16 cellular contexts compared by ENCODE assay signal in the genomic region with DNA sequence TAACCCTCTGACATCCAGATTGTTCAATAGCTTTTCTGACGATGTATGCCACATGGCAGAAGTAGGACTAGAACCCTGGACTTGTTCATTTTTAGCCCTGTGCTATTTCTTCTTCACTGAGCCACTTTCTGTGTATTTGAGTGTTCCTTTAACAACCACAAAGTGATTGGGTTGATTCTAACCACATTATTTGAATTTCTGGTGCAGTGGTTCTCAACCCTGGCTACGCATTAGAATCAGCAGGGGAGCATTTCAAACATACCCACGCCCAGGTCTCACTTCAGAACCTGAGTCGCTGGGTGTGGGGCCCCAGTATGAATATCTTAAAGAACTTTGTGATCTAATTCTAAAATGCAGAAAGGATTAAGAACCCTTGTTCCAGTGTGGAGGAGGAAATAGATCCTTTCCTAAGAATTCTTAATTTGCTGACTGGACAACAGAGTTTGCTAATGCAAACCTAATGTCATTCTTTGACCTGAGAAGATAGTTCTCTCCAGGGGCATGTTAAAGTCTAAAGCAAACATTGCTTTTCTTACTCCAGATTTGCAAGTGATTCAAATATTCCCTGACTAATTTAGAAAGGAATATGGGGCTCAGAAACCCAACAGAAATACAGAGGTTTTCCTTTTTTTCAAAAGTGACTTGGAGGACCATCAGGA.
DNase-seq lines count a peak whose midpoint lies in the region; ATAC-seq and TF ChIP-seq lines count a peak whose summit lies in the region.
"Had no signal": no experiment of that assay in that cellular context is flagged by ENCODE, and none has a peak within 500 bp of the region (broad histone marks: within the 10 kb centered on the region; RNA-seq: fewer than 3 reads in every experiment).

No MANE protein-coding gene starts in this region.

- H3K4me3 ChIP-seq in mammary epithelial cell (replicated peaks in 1 of 3; ENCODE audit: insufficient read depth in 1 of 3, low read depth in 2 of 3, low read length in 3 of 3), result no peak overlapping the region
- H3K4me3 ChIP-seq in foreskin fibroblast (ENCODE audit: low read depth in 1 of 2, low read length in 2 of 2), result no peak overlapping the region
- H3K4me3 ChIP-seq: gastroesophageal sphincter, GM23248, SJCRH30, skin epidermis had no signal

- H3K4me3 Mint-ChIP-seq in MCF 10A (ENCODE audit: unreplicated experiment), result no peak overlapping the region

- TF ChIP-seq CTCF in mammary epithelial cell (conservative IDR thresholded peaks at IDR 0.05 in 1 of 2, IDR thresholded peaks at IDR 0.05 in 1 of 2; ENCODE audit: extremely low read depth in 1 of 2, insufficient read depth in 1 of 2, low read depth in 1 of 2, low read length in 2 of 2) (no peak), MCF 10A (IDR thresholded peaks at IDR 0.05; ENCODE audit: unreplicated experiment) (no peak), foreskin fibroblast (IDR thresholded peaks at IDR 0.05; ENCODE audit: low read depth, low read length) (no peak)

- BruUV-seq in mammary epithelial cell (replicated peaks; lab: Mats Ljungman, UMichigan), result no TSS peak
- no TSS peak for BruUV-seq in MCF 10A (replicated peaks; lab: Mats Ljungman, UMichigan)

- H3K36me3 Mint-ChIP-seq in MCF 10A (ENCODE audit: insufficient read depth, unreplicated experiment), result no peaks in the 10 kb centered on the region

- WGBS in mammary epithelial cell (ENCODE audit: low coverage, missing lambda C conversion rate), result 72% methylated on average over 3 of the region's 4 CpGs

- H3K27ac Mint-ChIP-seq in MCF 10A (ENCODE audit: low read depth, unreplicated experiment), result no peak overlapping the region

- no peaks in the 10 kb centered on the region for H3K9me3 Mint-ChIP-seq in MCF 10A (ENCODE audit: unreplicated experiment)

- H3K4me1 Mint-ChIP-seq in MCF 10A (ENCODE audit: insufficient read depth, unreplicated experiment), result no peaks in the 10 kb centered on the region

- no peaks in the 10 kb centered on the region for H3K36me3 ChIP-seq in mammary epithelial cell (ENCODE audit: insufficient read depth, low read length)
- H3K36me3 ChIP-seq: gastroesophageal sphincter, SJCRH30 had no signal

- dilution Hi-C loops in mammary epithelial cell (cut with HindIII; ENCODE audit: low sequenced_read_pairs), result loop anchor here (5.0 kb wide), 1 partner anchor 83 kb away; no protein-coding TSS in a partner anchor

- H3K79me2 ChIP-seq in mammary epithelial cell (ENCODE audit: insufficient read depth, low read length), result no peaks in the 10 kb centered on the region

- DNase-seq in mammary epithelial cell (no peak), MCF 10A (ENCODE audit: unreplicated experiment) (no peak), foreskin fibroblast (no peak), NCI-H187 (lab: John Stamatoyannopoulos, UW) (no peak), mucosa of gallbladder (ENCODE audit: low spot score) (no peak)
- DNase-seq in stimulated activated CD8-positive, alpha-beta memory T cell treated with anti-CD3 and anti-CD28 coated beads, Interleukin-4, amount 100 ng/mL, for 48 hours, result no peak
- DNase-seq: activated T-cell treated with anti-CD3 and anti-CD28 coated beads, Interleukin-2, amount 50 U/mL, for 48 hours; GM23248; left colon; NCI-H146; SJCRH30 had no signal

- ATAC-seq in HG02623 (IDR thresholded peaks at IDR 0.05; ENCODE audit: unreplicated experiment) (peak; percentile 59), HG03439 (IDR thresholded peaks at IDR 0.05; ENCODE audit: unreplicated experiment) (peak; percentile 78)
- ATAC-seq: gastroesophageal sphincter, left colon had no signal

- intact Hi-C loops in mammary epithelial cell (cut with micrococcal nuclease) (no loop called here), MCF 10A (cut with micrococcal nuclease) (no loop called here)

- no peaks in the 10 kb centered on the region for H3K9me3 ChIP-seq in mammary epithelial cell (replicated peaks; ENCODE audit: insufficient read depth, low read length)
- H3K9me3 ChIP-seq: gastroesophageal sphincter, SJCRH30 had no signal

- no peaks in the 10 kb centered on the region for H3K27me3 ChIP-seq in mammary epithelial cell (ENCODE audit: insufficient read depth, low read length)
- H3K27me3 ChIP-seq: gastroesophageal sphincter, SJCRH30 had no signal

- H3K27ac ChIP-seq in mammary epithelial cell (ENCODE audit: insufficient read depth, low read depth, low read length), result no peak overlapping the region
- H3K27ac ChIP-seq: 22Rv1, gastroesophageal sphincter, GM23248, SJCRH30, skin epidermis had no signal

- H3K9ac ChIP-seq in mammary epithelial cell (ENCODE audit: insufficient read depth, low read length), result no peak overlapping the region
- H3K9ac ChIP-seq: GM23248 had no signal

- H4K20me1 ChIP-seq in mammary epithelial cell (ENCODE audit: insufficient read depth, low read length), result no peaks in the 10 kb centered on the region

- POLR2A ChIA-PET in MCF 10A (lab: Yijun Ruan, JAX), result interaction anchor here (0.7 kb wide), 1 partner anchor 9 kb away, joined by 3 read pairs; no protein-coding TSS in a partner anchor

- H3K4me2 ChIP-seq in mammary epithelial cell (ENCODE audit: insufficient read depth, low read depth, low read length), result no peak overlapping the region

- peaks cover 6% of the 10 kb centered on the region for H3K4me1 ChIP-seq in mammary epithelial cell (ENCODE audit: insufficient read depth, low read length)
- H3K4me1 ChIP-seq: gastroesophageal sphincter, SJCRH30 had no signal

- H2AFZ ChIP-seq in mammary epithelial cell (ENCODE audit: low read depth, low read length), result peak overlapping the region; percentile 11
- H2AFZ ChIP-seq: GM23248 had no signal

- in situ Hi-C loops in mammary epithelial cell (cut with MboI; ENCODE audit: low sequenced_read_pairs in 2 of 2), result no loop called here

- CTCF ChIA-PET in mammary epithelial cell (lab: Charles Lee; ENCODE audit: low non-redundant PET), result no interaction called here
- CTCF ChIA-PET in MCF 10A (lab: Yijun Ruan, JAX), result no interaction called here

- H3K27me3 Mint-ChIP-seq in MCF 10A (ENCODE audit: insufficient read depth, unreplicated experiment), result no peaks in the 10 kb centered on the region
